In genomic region chr7:77979219-77979618, GRCh38 we compare ENCODE assay signal across 12 cellular contexts.
"Had no signal": no experiment of that assay in that cellular context is flagged by ENCODE, and none has a peak within 500 bp of the region (broad histone marks: within the 10 kb centered on the region; RNA-seq: fewer than 3 reads in every experiment).

No MANE protein-coding gene starts in this region.

- H3K9me3 ChIP-seq: left lung, thyroid gland had no signal

- H3K79me2 ChIP-seq: parathyroid adenoma had no signal

- H3K4me3 ChIP-seq: left lung, thyroid gland had no signal

- H2AFZ ChIP-seq: parathyroid adenoma had no signal

- H3K36me3 ChIP-seq: left lung, thyroid gland had no signal

- H3K27ac ChIP-seq: left lung, parathyroid adenoma, thyroid gland had no signal

- ATAC-seq: left lung; stimulated activated naive B cell treated with anti-CD40 and anti-IgM and Interleukin-4, amounts not matched to agents 10 μg/mL and 1 μg/mL and 100 μg/mL, for 72 hours; T-helper 17 cell had no signal

- DNase-seq: activated B cell treated with CpG ODN at 0.5 μM for 24 hours; activated CD4-positive, alpha-beta T cell treated with anti-CD3 and anti-CD28 coated beads, Interleukin-2, amount 50 U/mL, for 1 hour; activated naive CD8-positive, alpha-beta T cell treated with anti-CD3 and anti-CD28 coated beads for 36 hours; cerebellar nuclear complex; effector CD8-positive, alpha-beta T cell; kidney; left lung; naive B cell; stimulated activated naive B cell treated with anti-CD40 and anti-IgM and Interleukin-4, amounts not matched to agents 10 μg/mL and 1 μg/mL and 100 μg/mL, for 72 hours; T-helper 17 cell; thyroid gland had no signal

- H3K9ac ChIP-seq: parathyroid adenoma had no signal

- H3K4me1 ChIP-seq: left lung, thyroid gland had no signal

- H3K27me3 ChIP-seq: left lung, thyroid gland had no signal
